31 cellular contexts compared by ENCODE assay signal in genomic region chr3:31409389-31409788, GRCh38.
"Had no signal": no experiment of that assay in that cellular context is flagged by ENCODE, and none has a peak within 500 bp of the region (broad histone marks: within the 10 kb centered on the region; RNA-seq: fewer than 3 reads in every experiment).

No MANE protein-coding gene starts in this region.

- H3K4me1 ChIP-seq: psoas muscle, right lobe of liver, sigmoid colon, spleen, suprapubic skin, testis, transverse colon, upper lobe of left lung, vagina had no signal

- H3K4me1 Mint-ChIP-seq: stimulated activated memory B cell treated with anti-CD40 and anti-IgM and Interleukin-4, amounts not matched to agents 10 μg/mL and 1 μg/mL and 100 μg/mL, for 72 hours; stimulated activated naive CD8-positive, alpha-beta T cell treated with anti-CD3 and anti-CD28 coated beads, Interleukin-15, amount 100 ng/mL, for 72 hours had no signal

- H3K9ac ChIP-seq: parathyroid adenoma had no signal

- DNase-seq: naive thymus-derived CD8-positive, alpha-beta T cell; nephron progenitor cell; occipital lobe; ovary; posterior cingulate gyrus; psoas muscle; right cardiac atrium; right lobe of liver; sigmoid colon; small intestine; spleen; stimulated activated CD4-positive, alpha-beta T cell treated with anti-CD3 and anti-CD28 coated beads, Interleukin-12 subunit alpha, Interleukin-12 subunit beta, amount 100 ng/mL, for 4 hours; stimulated activated CD4-positive, alpha-beta T cell treated with anti-CD3 and anti-CD28 coated beads, Interleukin-1b, Interleukin-23, amount 100 ng/mL, for 48 hours; stimulated activated CD4-positive, alpha-beta T cell treated with anti-CD3 and anti-CD28 coated beads, Interleukin-4, amount 100 ng/mL, for 1 hour; stimulated activated CD4-positive, alpha-beta T cell treated with anti-CD3 and anti-CD28 coated beads, Interleukin-4, amount 100 ng/mL, for 4 hours; stimulated activated CD8-positive, alpha-beta memory T cell treated with anti-CD3 and anti-CD28 coated beads, Interleukin-4, amount 100 ng/mL, for 48 hours; stimulated activated naive CD4-positive, alpha-beta T cell; stimulated activated naive CD8-positive, alpha-beta T cell treated with anti-CD3 and anti-CD28 coated beads, Interleukin-15, amount 100 ng/mL, for 72 hours; stimulated activated naive CD8-positive, alpha-beta T cell treated with anti-CD3 and anti-CD28 coated beads, Interleukin-15, Interleukin-2, amounts not matched to agents 100 U/mL and 50 U/mL, for 24 hours; substantia nigra; testis; tibial artery; transverse colon; upper lobe of left lung had no signal

- H3K27me3 Mint-ChIP-seq: stimulated activated naive CD8-positive, alpha-beta T cell treated with anti-CD3 and anti-CD28 coated beads, Interleukin-15, amount 100 ng/mL, for 72 hours had no signal

- H3K4me3 Mint-ChIP-seq: naive thymus-derived CD8-positive, alpha-beta T cell; natural killer cell treated with Interleukin-12 subunit alpha and Interleukin-12 subunit beta and Interleukin-15 and Interleukin-18, amount 100 ng/mL, for 72 hours; nephron progenitor cell; neural crest cell; stimulated activated memory B cell treated with anti-CD40 and anti-IgM and Interleukin-4, amounts not matched to agents 10 μg/mL and 1 μg/mL and 100 μg/mL, for 72 hours; stimulated activated naive CD8-positive, alpha-beta T cell treated with anti-CD3 and anti-CD28 coated beads, Interleukin-15, amount 100 ng/mL, for 72 hours had no signal

- H3K27ac Mint-ChIP-seq: naive thymus-derived CD8-positive, alpha-beta T cell; natural killer cell treated with Interleukin-12 subunit alpha and Interleukin-12 subunit beta and Interleukin-15 and Interleukin-18, amount 100 ng/mL, for 72 hours; nephron progenitor cell; progenitor cell of endocrine pancreas; stimulated activated memory B cell treated with anti-CD40 and anti-IgM and Interleukin-4, amounts not matched to agents 10 μg/mL and 1 μg/mL and 100 μg/mL, for 72 hours; stimulated activated naive CD8-positive, alpha-beta T cell treated with anti-CD3 and anti-CD28 coated beads, Interleukin-15, amount 100 ng/mL, for 72 hours had no signal

- H3K36me3 Mint-ChIP-seq: naive thymus-derived CD8-positive, alpha-beta T cell; natural killer cell treated with Interleukin-12 subunit alpha and Interleukin-12 subunit beta and Interleukin-15 and Interleukin-18, amount 100 ng/mL, for 72 hours; stimulated activated memory B cell treated with anti-CD40 and anti-IgM and Interleukin-4, amounts not matched to agents 10 μg/mL and 1 μg/mL and 100 μg/mL, for 72 hours had no signal

- H2AFZ ChIP-seq: parathyroid adenoma had no signal

- H3K79me2 ChIP-seq: parathyroid adenoma had no signal

- H3K9me3 Mint-ChIP-seq: naive thymus-derived CD8-positive, alpha-beta T cell; natural killer cell treated with Interleukin-12 subunit alpha and Interleukin-12 subunit beta and Interleukin-15 and Interleukin-18, amount 100 ng/mL, for 72 hours; nephron progenitor cell; stimulated activated memory B cell treated with anti-CD40 and anti-IgM and Interleukin-4, amounts not matched to agents 10 μg/mL and 1 μg/mL and 100 μg/mL, for 72 hours; stimulated activated naive CD8-positive, alpha-beta T cell treated with anti-CD3 and anti-CD28 coated beads, Interleukin-15, amount 100 ng/mL, for 72 hours had no signal

- H3K4me3 ChIP-seq: ovary, psoas muscle, right lobe of liver, sigmoid colon, spleen, suprapubic skin, testis, tibial artery, transverse colon, upper lobe of left lung, vagina had no signal

- H3K9me3 ChIP-seq: ovary, psoas muscle, right lobe of liver, sigmoid colon, spleen, suprapubic skin, testis, tibial artery, transverse colon, upper lobe of left lung, vagina had no signal

- H3K36me3 ChIP-seq: ovary, right lobe of liver, sigmoid colon, spleen, suprapubic skin, tibial artery, transverse colon, upper lobe of left lung, vagina had no signal

- H3K27me3 ChIP-seq: ovary, right lobe of liver, sigmoid colon, spleen, suprapubic skin, testis, tibial artery, transverse colon, upper lobe of left lung, vagina had no signal

- ATAC-seq: naive thymus-derived CD8-positive, alpha-beta T cell; natural killer cell treated with Interleukin-12 subunit alpha and Interleukin-12 subunit beta and Interleukin-15 and Interleukin-18, amount 100 ng/mL, for 72 hours; psoas muscle; right cardiac atrium; right lobe of liver; stimulated activated memory B cell treated with anti-CD40 and anti-IgM and Interleukin-4, amounts not matched to agents 10 μg/mL and 1 μg/mL and 100 μg/mL, for 72 hours; stimulated activated naive CD8-positive, alpha-beta T cell treated with anti-CD3 and anti-CD28 coated beads, Interleukin-15, amount 100 ng/mL, for 72 hours; stimulated activated naive CD8-positive, alpha-beta T cell treated with anti-CD3 and anti-CD28 coated beads, Interleukin-15, Interleukin-2, amounts not matched to agents 100 U/mL and 50 U/mL, for 24 hours had no signal

- H3K27ac ChIP-seq: ovary, parathyroid adenoma, psoas muscle, right lobe of liver, sigmoid colon, spleen, suprapubic skin, testis, tibial artery, transverse colon, upper lobe of left lung, vagina had no signal
